Comparison of ENCODE assay signal across 27 cellular contexts in the genomic region with DNA sequence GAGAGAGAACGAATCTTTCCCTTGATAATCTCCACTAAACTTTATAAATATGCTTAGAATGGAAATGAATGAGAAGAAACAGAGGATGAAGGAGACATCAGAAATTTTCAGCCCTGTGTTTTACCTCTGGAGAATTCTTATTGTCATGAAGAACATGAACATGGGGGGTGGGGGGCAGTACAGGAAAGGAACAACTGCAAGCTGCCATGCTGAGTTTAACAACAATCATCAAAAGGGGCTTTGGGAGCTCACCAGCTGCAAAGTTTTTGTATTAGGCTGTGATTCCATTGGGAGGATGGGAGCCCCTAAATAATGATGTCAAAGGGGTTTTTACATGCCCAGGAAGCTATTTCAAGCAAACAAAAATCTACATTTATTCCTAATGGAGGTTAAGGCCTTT.
"Had no signal": no experiment of that assay in that cellular context is flagged by ENCODE, and none has a peak within 500 bp of the region (broad histone marks: within the 10 kb centered on the region; RNA-seq: fewer than 3 reads in every experiment).

No MANE protein-coding gene starts in this region.

- H3K27ac Mint-ChIP-seq: activated naive CD8-positive, alpha-beta T cell treated with anti-CD3 and anti-CD28 coated beads for 36 hours; activated T-cell treated with anti-CD3 and anti-CD28 coated beads, Interleukin-2, amount 50 U/mL, for 72 hours; stimulated activated memory B cell treated with anti-CD40 and anti-IgM and Interleukin-4, amounts not matched to agents 10 μg/mL and 1 μg/mL and 100 μg/mL, for 72 hours; stimulated activated naive CD8-positive, alpha-beta T cell treated with anti-CD3 and anti-CD28 coated beads, Interleukin-15, amount 100 ng/mL, for 72 hours had no signal

- H3K27ac ChIP-seq: adrenal gland, ascending aorta, brain microvascular endothelial cell, coronary artery, gastrocnemius medialis, hepatocyte, left ventricle myocardium inferior, ovary, psoas muscle, sigmoid colon, upper lobe of right lung had no signal

- H3K4me1 ChIP-seq: psoas muscle, upper lobe of right lung had no signal

- H3K9me3 ChIP-seq: adrenal gland, ascending aorta, gastrocnemius medialis, left ventricle myocardium inferior, ovary, psoas muscle, sigmoid colon, upper lobe of right lung had no signal

- DNase-seq: activated CD4-positive, alpha-beta T cell treated with anti-CD3 and anti-CD28 coated beads for 4 hours; activated CD4-positive, alpha-beta T cell treated with anti-CD3 and anti-CD28 coated beads, Interleukin-2, amount 50 U/mL, for 4 hours; activated effector memory CD4-positive, alpha-beta T cell treated with Interleukin-2 at 50 U/mL for 16 hours; activated naive CD4-positive, alpha-beta T cell treated with Interleukin-2 at 50 U/mL for 16 hours; activated naive CD8-positive, alpha-beta T cell treated with anti-CD3 and anti-CD28 coated beads for 36 hours; activated T-cell treated with anti-CD3 and anti-CD28 coated beads for 4 hours; activated T-cell treated with anti-CD3 and anti-CD28 coated beads, Interleukin-2, amount 50 U/mL, for 72 hours; adrenal gland; brain microvascular endothelial cell; dorsolateral prefrontal cortex; effector memory CD4-positive, alpha-beta T cell; erythroblast; gastrocnemius medialis; left ventricle myocardium inferior; ovary; psoas muscle; sigmoid colon; small intestine; stimulated activated CD4-positive, alpha-beta T cell treated with anti-CD3 and anti-CD28 coated beads, Interleukin-4, amount 100 ng/mL, for 24 hours; stimulated activated naive CD8-positive, alpha-beta T cell treated with anti-CD3 and anti-CD28 coated beads, Interleukin-15, amount 100 ng/mL, for 72 hours; substantia nigra; upper lobe of right lung had no signal

- ATAC-seq: activated T-cell treated with anti-CD3 and anti-CD28 coated beads, Interleukin-2, amount 50 U/mL, for 72 hours; gastrocnemius medialis; psoas muscle; stimulated activated memory B cell treated with anti-CD40 and anti-IgM and Interleukin-4, amounts not matched to agents 10 μg/mL and 1 μg/mL and 100 μg/mL, for 72 hours; stimulated activated naive CD8-positive, alpha-beta T cell treated with anti-CD3 and anti-CD28 coated beads, Interleukin-15, amount 100 ng/mL, for 72 hours; upper lobe of right lung had no signal

- H3K4me3 ChIP-seq: adrenal gland, ascending aorta, coronary artery, dorsolateral prefrontal cortex, gastrocnemius medialis, hepatocyte, left ventricle myocardium inferior, ovary, psoas muscle, sigmoid colon, upper lobe of right lung had no signal

- H3K27me3 Mint-ChIP-seq: activated naive CD8-positive, alpha-beta T cell treated with anti-CD3 and anti-CD28 coated beads for 36 hours; stimulated activated memory B cell treated with anti-CD40 and anti-IgM and Interleukin-4, amounts not matched to agents 10 μg/mL and 1 μg/mL and 100 μg/mL, for 72 hours; stimulated activated naive CD8-positive, alpha-beta T cell treated with anti-CD3 and anti-CD28 coated beads, Interleukin-15, amount 100 ng/mL, for 72 hours had no signal

- H3K4me3 Mint-ChIP-seq: activated naive CD8-positive, alpha-beta T cell treated with anti-CD3 and anti-CD28 coated beads for 36 hours; activated T-cell treated with anti-CD3 and anti-CD28 coated beads, Interleukin-2, amount 50 U/mL, for 72 hours; nephron; stimulated activated memory B cell treated with anti-CD40 and anti-IgM and Interleukin-4, amounts not matched to agents 10 μg/mL and 1 μg/mL and 100 μg/mL, for 72 hours; stimulated activated naive CD8-positive, alpha-beta T cell treated with anti-CD3 and anti-CD28 coated beads, Interleukin-15, amount 100 ng/mL, for 72 hours had no signal

- H3K9me3 Mint-ChIP-seq: activated naive CD8-positive, alpha-beta T cell treated with anti-CD3 and anti-CD28 coated beads for 36 hours; activated T-cell treated with anti-CD3 and anti-CD28 coated beads, Interleukin-2, amount 50 U/mL, for 72 hours; nephron; stimulated activated memory B cell treated with anti-CD40 and anti-IgM and Interleukin-4, amounts not matched to agents 10 μg/mL and 1 μg/mL and 100 μg/mL, for 72 hours; stimulated activated naive CD8-positive, alpha-beta T cell treated with anti-CD3 and anti-CD28 coated beads, Interleukin-15, amount 100 ng/mL, for 72 hours had no signal

- H3K36me3 ChIP-seq: adrenal gland, ascending aorta, brain microvascular endothelial cell, gastrocnemius medialis, left ventricle myocardium inferior, ovary, sigmoid colon, upper lobe of right lung had no signal

- H3K27me3 ChIP-seq: adrenal gland, ascending aorta, brain microvascular endothelial cell, dorsolateral prefrontal cortex, gastrocnemius medialis, hepatocyte, ovary, sigmoid colon, upper lobe of right lung had no signal
